8 cellular contexts compared by ENCODE assay signal in the genomic region with DNA sequence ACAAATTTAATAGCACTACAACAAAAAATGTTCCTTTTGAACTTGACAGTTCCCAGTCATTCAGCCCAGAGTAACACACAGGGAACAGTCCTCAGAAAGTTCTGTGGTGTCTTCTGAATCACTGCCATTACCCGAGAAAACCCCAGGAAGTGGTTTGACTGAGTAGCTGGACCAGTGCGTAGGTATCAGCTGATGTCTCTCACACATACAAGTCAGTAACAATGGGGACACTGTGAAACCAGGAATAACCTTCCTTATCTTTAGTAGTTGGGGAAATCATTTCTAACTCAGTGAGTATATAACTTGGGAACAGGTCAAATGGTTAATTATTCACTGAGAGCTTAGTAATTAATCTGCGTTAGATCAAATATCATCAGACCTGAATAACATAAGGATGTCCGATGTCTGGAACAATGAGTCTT.
DNase-seq lines count a peak whose midpoint lies in the region; ATAC-seq lines count a peak whose summit lies in the region.

No MANE protein-coding gene starts in this region.

- peak; percentile 94 for ATAC-seq in GM21723 (IDR thresholded peaks at IDR 0.05; ENCODE audit: unreplicated experiment)
- peak; percentile 90 for ATAC-seq in activated naive CD8-positive, alpha-beta T cell treated with anti-CD3 and anti-CD28 coated beads, Interleukin-2, amount 10 ng/mL, durations not matched to agents 7 days and 5 days (ENCODE audit: low read depth)

- no peaks in the 10 kb centered on the region for H3K27me3 Mint-ChIP-seq in activated naive CD8-positive, alpha-beta T cell treated with anti-CD3 and anti-CD28 coated beads, Interleukin-2, amount 10 ng/mL, durations not matched to agents 7 days and 5 days

- POLR2A ChIA-PET in activated naive CD8-positive, alpha-beta T cell treated with anti-CD3 and anti-CD28 coated beads, Interleukin-2, amount 10 ng/mL, durations not matched to agents 7 days and 5 days (lab: Charles Lee) = interaction anchor here (0.7 to 2.3 kb wide), 4 partner anchors 11 to 55 kb away, joined by 3 to 9 read pairs (median 4); no protein-coding TSS in a partner anchor

- peak overlapping the region; percentile 47 for H3K27ac Mint-ChIP-seq in activated naive CD8-positive, alpha-beta T cell treated with anti-CD3 and anti-CD28 coated beads, Interleukin-2, amount 10 ng/mL, durations not matched to agents 7 days and 5 days

- no peaks in the 10 kb centered on the region for H3K9me3 Mint-ChIP-seq in activated naive CD8-positive, alpha-beta T cell treated with anti-CD3 and anti-CD28 coated beads, Interleukin-2, amount 10 ng/mL, durations not matched to agents 7 days and 5 days

- DNase-seq in GF-D8 (lab: John Stamatoyannopoulos, UW) (peak; percentile 22), LoVo (ENCODE audit: low spot score) (peak; percentile 58), inferior parietal cortex (ENCODE audit: extremely low spot score) (peak; percentile 50), NCI-H1436 treated with DMSO at 0.1 percent for 48 hours (lab: John Stamatoyannopoulos, UW) (no peak), NCI-H510A treated with DMSO at 0.1 percent for 48 hours (lab: John Stamatoyannopoulos, UW) (no peak)
- DNase-seq in activated naive CD8-positive, alpha-beta T cell treated with anti-CD3 and anti-CD28 coated beads, Interleukin-2, amount 10 ng/mL, durations not matched to agents 7 days and 5 days = no peak
- DNase-seq in stimulated activated naive CD4-positive, alpha-beta T cell treated with Interleukin-2 at 50 U/mL for 16 hours (lab: John Stamatoyannopoulos, UW) = peak; percentile 50

- H3K36me3 Mint-ChIP-seq in activated naive CD8-positive, alpha-beta T cell treated with anti-CD3 and anti-CD28 coated beads, Interleukin-2, amount 10 ng/mL, durations not matched to agents 7 days and 5 days = peaks cover 15% of the 10 kb centered on the region

- H3K4me1 Mint-ChIP-seq in activated naive CD8-positive, alpha-beta T cell treated with anti-CD3 and anti-CD28 coated beads, Interleukin-2, amount 10 ng/mL, durations not matched to agents 7 days and 5 days = peaks cover 64% of the 10 kb centered on the region

- peak overlapping the region; percentile 59 for H3K4me3 Mint-ChIP-seq in activated naive CD8-positive, alpha-beta T cell treated with anti-CD3 and anti-CD28 coated beads, Interleukin-2, amount 10 ng/mL, durations not matched to agents 7 days and 5 days

Comparison
In these comparisons a context has a peak if more than half of its experiments do, and no peak if none do; other contexts are left out.
1. DNase-seq: peak in GF-D8 (single experiment), LoVo (single experiment), inferior parietal cortex (single experiment) and stimulated activated naive CD4-positive, alpha-beta T cell treated with Interleukin-2 at 50 U/mL for 16 hours (single experiment); none in activated naive CD8-positive, alpha-beta T cell treated with anti-CD3 and anti-CD28 coated beads, Interleukin-2, amount 10 ng/mL, durations not matched to agents 7 days and 5 days (single experiment), NCI-H1436 treated with DMSO at 0.1 percent for 48 hours (single experiment) and NCI-H510A treated with DMSO at 0.1 percent for 48 hours (single experiment).